8 cellular contexts compared by ENCODE assay signal in the genomic region with DNA sequence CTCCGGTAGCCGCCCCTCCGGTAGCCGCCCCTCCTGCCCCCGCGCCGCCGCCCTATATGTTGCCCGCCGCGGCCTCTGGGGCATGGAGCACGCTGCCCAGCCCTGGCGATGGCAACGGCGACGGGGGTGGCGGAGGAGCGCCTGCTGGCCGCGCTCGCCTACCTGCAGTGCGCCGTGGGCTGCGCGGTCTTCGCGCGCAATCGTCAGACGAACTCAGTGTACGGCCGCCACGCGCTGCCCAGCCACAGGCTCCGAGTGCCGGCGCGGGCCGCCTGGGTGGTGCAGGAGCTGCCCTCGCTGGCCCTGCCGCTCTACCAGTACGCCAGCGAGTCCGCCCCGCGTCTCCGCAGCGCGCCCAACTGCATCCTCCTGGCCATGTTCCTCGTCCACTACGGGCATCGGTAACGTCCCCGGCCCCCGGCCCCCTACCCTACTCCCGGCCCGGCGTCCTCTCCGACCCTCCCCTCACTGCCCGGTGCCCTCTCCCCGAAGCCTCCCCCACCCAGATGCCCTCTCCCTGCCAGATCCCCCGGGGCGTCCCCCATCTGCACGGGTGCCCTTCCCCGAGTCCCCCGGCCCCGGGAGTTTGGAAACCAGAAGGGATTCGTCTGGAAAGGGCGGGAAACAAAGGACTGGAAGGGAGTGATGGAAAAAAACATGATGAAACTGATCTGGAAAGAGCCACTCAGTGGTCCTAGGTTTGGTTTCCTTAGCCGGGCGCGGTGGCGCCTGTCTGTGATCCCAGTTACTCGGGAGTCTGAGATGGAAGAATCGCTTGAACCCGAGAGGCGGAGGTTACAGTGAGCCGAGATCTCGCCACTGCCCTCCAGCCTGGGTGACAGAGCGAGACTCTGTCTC. TPM values are rescaled to one million over a fixed set of nuclear protein-coding genes. Genes with fewer than 3 reads are reported as not detected.
DNase-seq lines count a peak whose midpoint lies in the region; ATAC-seq and TF ChIP-seq lines count a peak whose summit lies in the region.

No MANE protein-coding gene starts in this region.

- H3K9me2 ChIP-seq in OCI-LY1 (ENCODE audit: low read depth, low read length), result no peaks in the 10 kb centered on the region

- peaks cover 31% of the 10 kb centered on the region for H3K36me3 ChIP-seq in OCI-LY1 (ENCODE audit: insufficient read depth, low read length)

- H3K36me3 Mint-ChIP-seq in Calu3 (ENCODE audit: insufficient read depth, unreplicated experiment), result peaks cover 57% of the 10 kb centered on the region
- peaks cover 36 to 55% of the 10 kb centered on the region in 2 donors for H3K36me3 Mint-ChIP-seq in stimulated activated naive B cell treated with anti-CD40 and anti-IgM and Interleukin-4, amounts not matched to agents 10 μg/mL and 1 μg/mL and 100 μg/mL, for 72 hours

- no peaks in the 10 kb centered on the region for H3K9me3 ChIP-seq in OCI-LY1 (ENCODE audit: low read length)

- TF ChIP-seq CTCF in Calu3 (IDR thresholded peaks at IDR 0.05; ENCODE audit: unreplicated experiment) (no peak), OCI-LY1 (IDR thresholded peaks at IDR 0.05; ENCODE audit: low read length) (no peak)

- no peaks in the 10 kb centered on the region for H3K9me3 Mint-ChIP-seq in Calu3 (ENCODE audit: low read depth, unreplicated experiment)
- H3K9me3 Mint-ChIP-seq in stimulated activated naive B cell treated with anti-CD40 and anti-IgM and Interleukin-4, amounts not matched to agents 10 μg/mL and 1 μg/mL and 100 μg/mL, for 72 hours, result no peaks in the 10 kb centered on the region

- H3K4me3 ChIP-seq in OCI-LY1 (ENCODE audit: low read depth, low read length, poor library complexity, severe bottlenecking), result peak overlapping the region; percentile 88

- intact Hi-C loops in Calu3 (cut with micrococcal nuclease; ENCODE audit: unreplicated experiment), result loop anchor here (2.0 kb wide), 2 partner anchors 79 to 111 kb away; partner anchors contain the start of gene TENT4A

- no peak overlapping the region; the same call in 1 of the 2 replicates for H2AFZ ChIP-seq in OCI-LY1 (ENCODE audit: low read length)

- peak; percentile 56 for ATAC-seq in GM19023 (IDR thresholded peaks at IDR 0.05; ENCODE audit: unreplicated experiment)
- peak; percentile 44 for ATAC-seq in HG03103 (IDR thresholded peaks at IDR 0.05; ENCODE audit: low read depth, unreplicated experiment)
- peak; percentile 60 to 63 for ATAC-seq in stimulated activated naive B cell treated with anti-CD40 and anti-IgM and Interleukin-4, amounts not matched to agents 10 μg/mL and 1 μg/mL and 100 μg/mL, for 72 hours (replicated peaks)

- peak overlapping the region; percentile 86 for H3K9ac ChIP-seq in OCI-LY1 (ENCODE audit: low read length)

- peaks cover 39% of the 10 kb centered on the region for H3K79me2 ChIP-seq in OCI-LY1 (ENCODE audit: insufficient read depth, low read length)

- peaks cover 30% of the 10 kb centered on the region for H3K4me1 Mint-ChIP-seq in Calu3 (ENCODE audit: low read depth, unreplicated experiment)
- peaks cover 27 to 35% of the 10 kb centered on the region in 2 donors for H3K4me1 Mint-ChIP-seq in stimulated activated naive B cell treated with anti-CD40 and anti-IgM and Interleukin-4, amounts not matched to agents 10 μg/mL and 1 μg/mL and 100 μg/mL, for 72 hours

- peak overlapping the region; percentile 33 for H3K27ac Mint-ChIP-seq in Calu3 (ENCODE audit: unreplicated experiment)
- H3K27ac Mint-ChIP-seq in stimulated activated naive B cell treated with anti-CD40 and anti-IgM and Interleukin-4, amounts not matched to agents 10 μg/mL and 1 μg/mL and 100 μg/mL, for 72 hours, result peak overlapping the region; percentile 99

- H4K20me1 ChIP-seq in OCI-LY1 (ENCODE audit: insufficient read depth, low read length), result no peaks in the 10 kb centered on the region

- H3K27ac ChIP-seq in OCI-LY1 (ENCODE audit: low read depth, low read length, poor library complexity, severe bottlenecking) (peak overlapping the region; percentile 43), caudate nucleus (ENCODE audit: low read depth, low read length) (peak overlapping the region; percentile 16)

- DNase-seq in Calu3, result peak; percentile 45
- peak in 15 of 61 donors; percentile 25 to 81 (median 49) for DNase-seq in caudate nucleus (lab: John Stamatoyannopoulos, UW)
- peak; percentile 16 for DNase-seq in kidney tubule cell (ENCODE audit: low spot score)
- DNase-seq in stimulated activated naive B cell treated with anti-CD40 and anti-IgM and Interleukin-4, amounts not matched to agents 10 μg/mL and 1 μg/mL and 100 μg/mL, for 72 hours, result peak; percentile 4
- DNase-seq in HuH-7.5 (ENCODE audit: low spot score), result no peak

- no peaks in the 10 kb centered on the region for H3K27me3 ChIP-seq in OCI-LY1 (ENCODE audit: insufficient read depth, low read length)

- H3K4me2 ChIP-seq in OCI-LY1 (ENCODE audit: low read length), result peak overlapping the region; percentile 98

- H3F3A ChIP-seq in OCI-LY1 (ENCODE audit: insufficient read depth, low read length), result no peaks in the 10 kb centered on the region

- H3K4me3 Mint-ChIP-seq in Calu3 (ENCODE audit: low read depth, unreplicated experiment), result peak overlapping the region; percentile 88
- H3K4me3 Mint-ChIP-seq in stimulated activated naive B cell treated with anti-CD40 and anti-IgM and Interleukin-4, amounts not matched to agents 10 μg/mL and 1 μg/mL and 100 μg/mL, for 72 hours, result peak overlapping the region; percentile 93

- CTCF ChIA-PET in Calu3 (lab: Charles Lee), result interaction anchor here (1.3 to 1.5 kb wide), 2 partner anchors 79 to 112 kb away, joined by 3 to 7 read pairs; partner anchors contain the start of gene TENT4A

- no peaks in the 10 kb centered on the region for H3K27me3 Mint-ChIP-seq in Calu3 (ENCODE audit: unreplicated experiment)
- H3K27me3 Mint-ChIP-seq in stimulated activated naive B cell treated with anti-CD40 and anti-IgM and Interleukin-4, amounts not matched to agents 10 μg/mL and 1 μg/mL and 100 μg/mL, for 72 hours, result no peaks in the 10 kb centered on the region

- peaks cover 31% of the 10 kb centered on the region for H3K4me1 ChIP-seq in OCI-LY1 (ENCODE audit: insufficient read depth, low read length, severe bottlenecking)

- BruUV-seq in Calu3 (replicated peaks; lab: Mats Ljungman, UMichigan), result no TSS peak

RNA-seq across cellular contexts. Expression of gene SRD5A1, which starts 0.5 kb away (rescaled TPM):
- 15.6 and 15.9 TPM in 2 replicates for total RNA-seq in Calu3 (2022)

RNA-seq across cellular contexts. Expression of gene NSUN2, which starts 0.9 kb away (rescaled TPM):
- total RNA-seq in Calu3 (2022), result 90.7 and 91.2 TPM in 2 replicates
